ENCODE assay signal across 13 cellular contexts in the genomic region with DNA sequence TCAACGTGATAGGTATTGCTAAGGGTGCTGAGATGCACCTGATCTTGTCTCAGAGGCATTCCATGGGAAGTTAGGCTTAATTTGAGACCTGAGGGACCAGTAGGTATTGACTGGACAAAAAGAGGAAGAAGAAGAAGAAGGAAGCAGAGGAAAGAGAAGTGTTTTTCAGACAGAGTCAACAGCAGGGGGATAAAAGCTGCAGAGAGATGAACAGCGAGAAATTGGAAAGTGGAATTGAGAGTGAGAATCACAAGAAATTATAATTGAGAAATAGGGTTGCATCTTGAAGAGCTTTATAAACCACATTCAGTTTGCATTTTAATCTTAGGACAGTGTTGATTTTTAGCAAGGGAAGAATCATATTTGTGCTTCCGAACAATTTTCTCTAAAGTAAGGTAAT.
DNase-seq lines count a peak whose midpoint lies in the region; ATAC-seq and TF ChIP-seq lines count a peak whose summit lies in the region.
"Had no signal": no experiment of that assay in that cellular context is flagged by ENCODE, and none has a peak within 500 bp of the region (broad histone marks: within the 10 kb centered on the region; RNA-seq: fewer than 3 reads in every experiment).

No MANE protein-coding gene starts in this region.

- H3K4me3 Mint-ChIP-seq in CD14-positive monocyte, result peak overlapping the region; percentile 25 to 54
- H3K4me3 Mint-ChIP-seq in central memory CD8-positive, alpha-beta T cell, result peak overlapping the region; percentile 47
- H3K4me3 Mint-ChIP-seq: T-helper 2 cell treated with Interferon-gamma antibody and Interleukin-4, amounts not matched to agents 5 μg/mL and 100 μg/mL, for 36 hours had no signal

- TF ChIP-seq CTCF in CD14-positive monocyte (IDR thresholded peaks at IDR 0.05), result no peak
- no peak for TF ChIP-seq CTCF in GM10266 (IDR thresholded peaks at IDR 0.05; ENCODE audit: control insufficient read depth, insufficient read depth, low read depth, missing control alignments)

- no peak overlapping the region for H3K4me3 ChIP-seq in right cardiac atrium (ENCODE audit: low read length)

- intact Hi-C loops in CD14-positive monocyte (cut with micrococcal nuclease) (no loop called here), right cardiac atrium (cut with DNase I) (no loop called here)

- no peaks in the 10 kb centered on the region for H3K9me3 ChIP-seq in right cardiac atrium (ENCODE audit: control insufficient read depth, low read length)

- DNase-seq in CD14-positive monocyte (ENCODE audit: low spot score), result no peak
- peak; percentile 38 for DNase-seq in NOMO-1 treated with dmso at 0.1 percent for 144 hours (lab: John Stamatoyannopoulos, UW; ENCODE audit: unreplicated experiment)
- no peak for DNase-seq in central memory CD8-positive, alpha-beta T cell (ENCODE audit: low spot score in 2 of 2)
- DNase-seq in NCI-H1417 treated with DMSO at 0.1 percent for 48 hours (lab: John Stamatoyannopoulos, UW), result no peak
- DNase-seq in right cardiac atrium, result no peak
- no peak for DNase-seq in effector CD4-positive, alpha-beta T cell
- DNase-seq in GM10266 (ENCODE audit: extremely low spot score), result no peak
- DNase-seq: activated gamma-delta T cell, NCI-H2081 treated with DMSO at 0.1 percent for 48 hours, NCI-H526 treated with DMSO at 0.1 percent for 48 hours had no signal

- H3K36me3 Mint-ChIP-seq in CD14-positive monocyte, result no peaks in the 10 kb centered on the region
- no peaks in the 10 kb centered on the region for H3K36me3 Mint-ChIP-seq in central memory CD8-positive, alpha-beta T cell (ENCODE audit: insufficient read depth)

- 87% methylated on average over 3 of the region's 3 CpGs for WGBS in right cardiac atrium

- ATAC-seq in GM18517 (IDR thresholded peaks at IDR 0.05; ENCODE audit: unreplicated experiment) (peak; percentile 53), right cardiac atrium (no peak)
- no peak for ATAC-seq in central memory CD8-positive, alpha-beta T cell (replicated peaks; ENCODE audit: extremely low read depth, poor library complexity, severe bottlenecking)

- no peaks in the 10 kb centered on the region for H3K27me3 ChIP-seq in right cardiac atrium (ENCODE audit: control insufficient read depth, insufficient read depth)

- peaks cover 0 to 1% (median 0%) of the 10 kb centered on the region in 7 donors for H3K9me3 Mint-ChIP-seq in CD14-positive monocyte
- H3K9me3 Mint-ChIP-seq in central memory CD8-positive, alpha-beta T cell, result no peaks in the 10 kb centered on the region
- H3K9me3 Mint-ChIP-seq: T-helper 2 cell treated with Interferon-gamma antibody and Interleukin-4, amounts not matched to agents 5 μg/mL and 100 μg/mL, for 36 hours had no signal

- H3K27me3 Mint-ChIP-seq in CD14-positive monocyte (ENCODE audit: low read depth in 3 of 3), result peaks cover 0 to 1% (median 0%) of the 10 kb centered on the region in 3 donors
- H3K27me3 Mint-ChIP-seq in central memory CD8-positive, alpha-beta T cell, result peaks cover 15% of the 10 kb centered on the region

- H3K4me1 ChIP-seq in right cardiac atrium (ENCODE audit: control insufficient read depth, insufficient read depth, low read length), result no peaks in the 10 kb centered on the region

- H3K27ac Mint-ChIP-seq in CD14-positive monocyte, result peak overlapping the region in 6 of 7 donors; percentile 1 to 52 (median 18)
- H3K27ac Mint-ChIP-seq in central memory CD8-positive, alpha-beta T cell (ENCODE audit: low read depth), result peak overlapping the region; percentile 44
- H3K27ac Mint-ChIP-seq: T-helper 2 cell treated with Interferon-gamma antibody and Interleukin-4, amounts not matched to agents 5 μg/mL and 100 μg/mL, for 36 hours had no signal

- H3K4me1 Mint-ChIP-seq in CD14-positive monocyte, result peaks cover 41% of the 10 kb centered on the region
- peaks cover 12% of the 10 kb centered on the region for H3K4me1 Mint-ChIP-seq in central memory CD8-positive, alpha-beta T cell

- no peak overlapping the region for H3K27ac ChIP-seq in right cardiac atrium (ENCODE audit: low read length)
- H3K27ac ChIP-seq: RWPE1 had no signal
